2 cellular contexts compared by ENCODE assay signal in genomic region chr9:114518599-114519022, GRCh38.
TF ChIP-seq lines count a peak whose summit lies in the region.

No MANE protein-coding gene starts in this region.

TF ChIP-seq in GM23338, 12 proteins besides CTCF, POLR2A, EP300 and RAD21 (continued from another document):
- TF ChIP-seq NANOG (IDR thresholded peaks at IDR 0.05; ENCODE audit: borderline replicate concordance) (no peak), ZNF331 (CRISPR knock-in tag; IDR thresholded peaks at IDR 0.05; ENCODE audit: low read depth) (no peak), ZNF114 (CRISPR knock-in tag; IDR thresholded peaks at IDR 0.05) (no peak), STAT1 (IDR thresholded peaks at IDR 0.05; ENCODE audit: unreplicated experiment) (no peak), CREB1 (CRISPR knock-in tag; IDR thresholded peaks at IDR 0.05; ENCODE audit: low read depth) (no peak), EZH2 (IDR thresholded peaks at IDR 0.05; ENCODE audit: low read depth, unreplicated experiment) (no peak), REST (IDR thresholded peaks at IDR 0.05; ENCODE audit: unreplicated experiment) (no peak)
- TF ChIP-seq, protein P1, sequence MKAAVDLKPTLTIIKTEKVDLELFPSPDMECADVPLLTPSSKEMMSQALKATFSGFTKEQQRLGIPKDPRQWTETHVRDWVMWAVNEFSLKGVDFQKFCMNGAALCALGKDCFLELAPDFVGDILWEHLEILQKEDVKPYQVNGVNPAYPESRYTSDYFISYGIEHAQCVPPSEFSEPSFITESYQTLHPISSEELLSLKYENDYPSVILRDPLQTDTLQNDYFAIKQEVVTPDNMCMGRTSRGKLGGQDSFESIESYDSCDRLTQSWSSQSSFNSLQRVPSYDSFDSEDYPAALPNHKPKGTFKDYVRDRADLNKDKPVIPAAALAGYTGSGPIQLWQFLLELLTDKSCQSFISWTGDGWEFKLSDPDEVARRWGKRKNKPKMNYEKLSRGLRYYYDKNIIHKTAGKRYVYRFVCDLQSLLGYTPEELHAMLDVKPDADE (IDR thresholded peaks at IDR 0.05) = no peak

TF ChIP-seq in IMR-90, 13 proteins besides CTCF, POLR2A, EP300 and RAD21:
- TF ChIP-seq USF2 (IDR thresholded peaks at IDR 0.05; ENCODE audit: low read depth, low read length) (no peak), NFE2L2 (IDR thresholded peaks at IDR 0.05; ENCODE audit: low read depth, low read length) (no peak), MAZ (IDR thresholded peaks at IDR 0.05; ENCODE audit: borderline replicate concordance, low read depth, low read length) (no peak), CHD1 (IDR thresholded peaks at IDR 0.05; ENCODE audit: low read depth, low read length) (no peak), FOS (IDR thresholded peaks at IDR 0.05; ENCODE audit: low read depth, low read length) (no peak), SMC3 (IDR thresholded peaks at IDR 0.05; ENCODE audit: low read depth, low read length) (no peak), BHLHE40 (IDR thresholded peaks at IDR 0.05; ENCODE audit: low read depth, low read length) (no peak)
TF ChIP-seq in IMR-90: peak in this region for 0.
